In genomic region chr1:44021581-44022321, GRCh38 we compare ENCODE assay signal across 25 cellular contexts. TPM values are rescaled to one million over a fixed set of nuclear protein-coding genes. Genes with fewer than 3 reads are reported as not detected.
A peak's percentile ranks its signal among the peaks of the same experiment; 100 is the strongest.
DNase-seq lines count a peak whose midpoint lies in the region; ATAC-seq, FAIRE-seq and TF ChIP-seq lines count a peak whose summit lies in the region.
"Had no signal": no experiment of that assay in that cellular context is flagged by ENCODE, and none has a peak within 500 bp of the region (broad histone marks: within the 10 kb centered on the region; RNA-seq: fewer than 3 reads in every experiment).

No MANE protein-coding gene starts in this region.

- WGBS in esophagus squamous epithelium, 2 donors: 80 to 85% methylated on average over 3 to 5 of the region's 10 CpGs
- WGBS in psoas muscle, 3 donors: 55 to 73% (median 69%) methylated on average over 10 of the region's 10 CpGs

- TF ChIP-seq POLR2A in esophagus squamous epithelium (IDR thresholded peaks at IDR 0.05): no peak

- TF ChIP-seq CTCF in esophagus squamous epithelium (IDR thresholded peaks at IDR 0.05) (no peak), psoas muscle (IDR thresholded peaks at IDR 0.05) (peak; percentile 6), colonic mucosa (IDR thresholded peaks at IDR 0.05) (no peak)

- H3K4me1 ChIP-seq in esophagus squamous epithelium: peaks cover 30 to 77% (median 43%) of the 10 kb centered on the region in 3 donors
- H3K4me1 ChIP-seq in psoas muscle: no peaks in the 10 kb centered on the region
- H3K4me1 ChIP-seq in colonic mucosa: peaks cover 8% of the 10 kb centered on the region

- H3K9me3 ChIP-seq in esophagus squamous epithelium (no peaks in the 10 kb centered on the region), psoas muscle (no peaks in the 10 kb centered on the region), colonic mucosa (no peaks in the 10 kb centered on the region)
- H3K9me3 ChIP-seq: MG63, tibial nerve had no signal

- H3K27ac ChIP-seq in angular gyrus (ENCODE audit: low read depth, low read length) (peak overlapping the region; percentile 38), esophagus squamous epithelium (peak overlapping the region in 3 of 4 donors; percentile 28 to 84 (median 81)), psoas muscle (no peak overlapping the region), colonic mucosa (no peak overlapping the region)
- H3K27ac ChIP-seq: coronary artery, tibial nerve had no signal

- ATAC-seq in psoas muscle: peak in 3 of 4 donors; percentile 32 to 44 (median 41)
- ATAC-seq: activated T-cell treated with anti-CD3 and anti-CD28 coated beads, Interleukin-2, amount 50 U/mL, for 72 hours; CD8-positive, alpha-beta T cell; natural killer cell; stimulated activated naive CD8-positive, alpha-beta T cell treated with anti-CD3 and anti-CD28 coated beads, Interleukin-15, Interleukin-2, amounts not matched to agents 100 U/mL and 50 U/mL, for 24 hours had no signal

- peak overlapping the region in 1 of 2 donors; percentile 12 for H3K9ac ChIP-seq in colonic mucosa (ENCODE audit: low read depth in 2 of 2, low read length in 2 of 2)

- intact Hi-C loops in esophagus squamous epithelium (cut with DNase I) (no loop called here), psoas muscle (cut with DNase I) (no loop called here), colonic mucosa (cut with DNase I) (no loop called here)

- peaks cover 5% of the 10 kb centered on the region for H3K36me3 ChIP-seq in H7 (replicated peaks; ENCODE audit: control insufficient read depth, insufficient read depth, low read length)
- peaks cover 0 to 54% (median 0%) of the 10 kb centered on the region in 3 donors for H3K36me3 ChIP-seq in esophagus squamous epithelium
- H3K36me3 ChIP-seq in psoas muscle (ENCODE audit: insufficient read depth in 1 of 2, low read depth in 1 of 2): no peaks in the 10 kb centered on the region
- H3K36me3 ChIP-seq in colonic mucosa: no peaks in the 10 kb centered on the region
- H3K36me3 ChIP-seq: MG63 had no signal

- H3K27me3 ChIP-seq in H7 (ENCODE audit: control insufficient read depth, insufficient read depth, low read length) (no peaks in the 10 kb centered on the region), esophagus squamous epithelium (no peaks in the 10 kb centered on the region), psoas muscle (ENCODE audit: insufficient read depth in 3 of 3, low read length in 2 of 3) (no peaks in the 10 kb centered on the region), colonic mucosa (no peaks in the 10 kb centered on the region)
- H3K27me3 ChIP-seq: MG63, tibial nerve had no signal

- FAIRE-seq in GM19239 (lab: Jason Lieb, UNC): no peak
- FAIRE-seq: TTC549 had no signal

- DNase-seq in H7: peak; percentile 49
- no peak for DNase-seq in esophagus squamous epithelium (lab: John Stamatoyannopoulos, UW)
- no peak for DNase-seq in psoas muscle
- no peak for DNase-seq in colonic mucosa
- DNase-seq in activated T-cell treated with anti-CD3 and anti-CD28 coated beads for 4 hours: no peak
- no peak for DNase-seq in activated gamma-delta T cell treated with Interleukin-2 at 50 U/mL for 16 hours
- no peak for DNase-seq in GM19239 (ENCODE audit: insufficient read length, low spot score)
- DNase-seq: activated naive CD4-positive, alpha-beta T cell treated with anti-CD3 and anti-CD28 coated beads, Interleukin-2, amount 50 U/mL, for 16 hours; activated T-cell treated with anti-CD3 and anti-CD28 coated beads, Interleukin-2, amount 50 U/mL, for 72 hours; aorta; CD8-positive, alpha-beta T cell; DMS79; hippocampal formation; mammary epithelial cell; MG63; natural killer cell; NCI-H1436; NCI-H526; stimulated activated CD4-positive, alpha-beta T cell treated with anti-CD3 and anti-CD28 coated beads, Interleukin-2, amount 100 ng/mL, for 24 hours; stimulated activated naive CD8-positive, alpha-beta T cell treated with anti-CD3 and anti-CD28 coated beads, Interleukin-15, Interleukin-2, amounts not matched to agents 100 U/mL and 50 U/mL, for 24 hours had no signal

- no peak overlapping the region for H3K4me3 ChIP-seq in H7 (ENCODE audit: insufficient read depth, low read depth, low read length)
- no peak overlapping the region for H3K4me3 ChIP-seq in esophagus squamous epithelium
- H3K4me3 ChIP-seq in psoas muscle: no peak overlapping the region
- no peak overlapping the region for H3K4me3 ChIP-seq in colonic mucosa
- H3K4me3 ChIP-seq: coronary artery, MG63, skin epidermis, tibial nerve had no signal

RNA-seq across cellular contexts. Expression of gene SLC6A9, which starts 9.5 kb away (rescaled TPM):
- total RNA-seq in H7 (2014; rRNA removed; shearing (Covaris generic)): 6.4 and 8.2 TPM in 2 replicates
- total RNA-seq in esophagus squamous epithelium (10 to 100 TPM; 10.4 to 40.0 (median 23.2) TPM), psoas muscle (1 to 10 TPM in 1 of 4 donors, under 1 TPM in 3; 0.71 to 1.2 (median 0.75) TPM), colonic mucosa (10 to 100 TPM; 21.7 to 26.1 TPM)
- under 1 TPM; 0.28 to 0.40 (median 0.40) TPM for polyA plus RNA-seq in psoas muscle
- total RNA-seq: CD8-positive, alpha-beta T cell had no signal

RNA-seq across cellular contexts. Expression of gene CCDC24, which starts 30.4 kb away (rescaled TPM):
- total RNA-seq in H7 (2014; rRNA removed; shearing (Covaris generic)): 10.5 and 19.8 TPM in 2 replicates
- total RNA-seq in esophagus squamous epithelium (1 to 10 TPM; 3.0 to 7.3 (median 4.7) TPM), psoas muscle (1 to 10 TPM; 1.1 to 1.9 (median 1.6) TPM), colonic mucosa (10 to 100 TPM; 20.3 to 24.6 TPM)
- polyA plus RNA-seq in psoas muscle: 1 to 10 TPM in 2 of 3 donors, under 1 TPM in 1; 0.83 to 3.9 (median 2.3) TPM

RNA-seq across cellular contexts. Expression of gene B4GALT2, which starts 42.7 kb away (rescaled TPM):
- 207 and 217 TPM in 2 replicates for total RNA-seq in H7 (2014; rRNA removed; shearing (Covaris generic))
- total RNA-seq in esophagus squamous epithelium: 10 to 100 TPM; 38.9 to 59.3 (median 48.3) TPM
- total RNA-seq in psoas muscle: 10 to 100 TPM; 33.5 to 54.9 (median 50.7) TPM
- polyA plus RNA-seq in psoas muscle: 10 to 100 TPM; 57.1 to 81.0 (median 60.2) TPM
- 10 to 100 TPM; 26.6 to 38.5 TPM for total RNA-seq in colonic mucosa

RNA-seq across cellular contexts. Expression of gene ATP6V0B, which starts 47.0 kb away (rescaled TPM):
- 196 and 237 TPM in 2 replicates for total RNA-seq in H7 (2014; rRNA removed; shearing (Covaris generic))
- total RNA-seq in esophagus squamous epithelium (100 to 1,000 TPM in 3 of 4 donors, 10 to 100 TPM in 1; 70.1 to 169 (median 135) TPM), psoas muscle (100 to 1,000 TPM in 3 of 4 donors, 10 to 100 TPM in 1; 87.9 to 133 (median 106) TPM), colonic mucosa (100 to 1,000 TPM; 183 to 270 TPM)
- 100 to 1,000 TPM; 159 to 260 (median 236) TPM for polyA plus RNA-seq in psoas muscle

RNA-seq across cellular contexts. Expression of gene DPH2, which starts 51.9 kb away (rescaled TPM):
- total RNA-seq in H7 (2014; rRNA removed; shearing (Covaris generic)): 75.4 and 83.4 TPM in 2 replicates
- total RNA-seq in esophagus squamous epithelium (10 to 100 TPM; 14.0 to 34.6 (median 27.7) TPM), psoas muscle (10 to 100 TPM; 37.8 to 62.9 (median 44.3) TPM), colonic mucosa (10 to 100 TPM; 11.5 to 43.1 TPM)
- 100 to 1,000 TPM in 1 of 3 donors, 10 to 100 TPM in 2; 53.7 to 123 (median 87.6) TPM for polyA plus RNA-seq in psoas muscle

Comparison
In these comparisons a context has a peak if more than half of its experiments do, and no peak if none do; other contexts are left out.
1. H3K27ac ChIP-seq: peak in angular gyrus (single experiment) and esophagus squamous epithelium (3 of 4); none in psoas muscle (single experiment) and colonic mucosa (single experiment).